1 cellular context compared by ENCODE assay signal in genomic region chr5:175129121-175129520, GRCh38.
TF ChIP-seq lines count a peak whose summit lies in the region.

No MANE protein-coding gene starts in this region.

TF ChIP-seq in H1, 55 proteins besides CTCF, POLR2A, EP300 and RAD21:
- TF ChIP-seq SUZ12 (IDR thresholded peaks at IDR 0.05; ENCODE audit: low read length) (no peak), BCL11A (IDR thresholded peaks at IDR 0.05; ENCODE audit: low read depth in 2 of 2, low read length in 2 of 2) (no peak), ZNF274 (IDR thresholded peaks at IDR 0.05; ENCODE audit: borderline replicate concordance, extremely low read depth, low read length) (no peak), TAF1 (IDR thresholded peaks at IDR 0.05; ENCODE audit: low read depth, low read length) (no peak)
